ENCODE assay signal across 28 cellular contexts in the genomic region with DNA sequence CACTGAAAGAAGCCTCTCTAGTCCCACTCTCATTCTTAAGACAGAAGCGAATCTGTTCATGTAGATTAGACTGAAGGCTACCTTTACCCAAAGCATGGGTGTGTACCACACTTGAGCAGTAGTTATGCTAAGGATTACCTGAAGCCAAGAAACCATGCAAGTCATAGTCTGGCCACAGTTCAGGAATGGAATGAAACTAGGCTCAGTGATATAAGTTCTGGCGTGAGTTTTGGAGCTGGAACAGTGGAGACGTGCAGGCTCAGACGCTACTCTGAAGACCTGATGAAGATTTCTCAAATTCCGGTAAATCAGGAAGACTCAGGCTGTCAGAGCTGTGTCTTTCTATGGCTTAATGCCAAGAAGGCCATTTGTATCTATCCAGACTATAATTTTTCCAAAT.
"Had no signal": no experiment of that assay in that cellular context is flagged by ENCODE, and none has a peak within 500 bp of the region (broad histone marks: within the 10 kb centered on the region; RNA-seq: fewer than 3 reads in every experiment).

No MANE protein-coding gene starts in this region.

- DNase-seq: effector CD8-positive, alpha-beta T cell; endodermal cell; esophagus squamous epithelium; gastrocnemius medialis; head of caudate nucleus; kidney; mesenchymal stem cell; midbrain; naive thymus-derived CD4-positive, alpha-beta T cell; nephron progenitor cell; nucleus accumbens; pancreas; retina; right lobe of liver; small intestine; stimulated activated CD4-positive, alpha-beta T cell treated with anti-CD3 and anti-CD28 coated beads, Interleukin-12 subunit alpha, Interleukin-12 subunit beta, amount 100 ng/mL, for 4 hours; stimulated activated CD4-positive, alpha-beta T cell treated with anti-CD3 and anti-CD28 coated beads, Interleukin-1b, Interleukin-23, amount 100 ng/mL, for 48 hours; stimulated activated CD4-positive, alpha-beta T cell treated with anti-CD3 and anti-CD28 coated beads, Interleukin-4, amount 100 ng/mL, for 1 hour; stimulated activated CD8-positive, alpha-beta memory T cell treated with anti-CD3 and anti-CD28 coated beads, Interleukin-4, amount 100 ng/mL, for 48 hours; stimulated activated naive CD4-positive, alpha-beta T cell; stimulated activated naive CD8-positive, alpha-beta T cell treated with anti-CD3 and anti-CD28 coated beads, Interleukin-15, amount 100 ng/mL, for 72 hours; transverse colon had no signal

- H3K27ac Mint-ChIP-seq: dendritic cell treated with granulocyte-macrophage colony-stimulating factor and Interleukin-4, amounts not matched to agents 40 ng/mL and 50 ng/mL, for 4 days; endodermal cell; naive thymus-derived CD4-positive, alpha-beta T cell; nephron progenitor cell; stimulated activated naive CD8-positive, alpha-beta T cell treated with anti-CD3 and anti-CD28 coated beads, Interleukin-15, amount 100 ng/mL, for 72 hours had no signal

- H3K36me3 Mint-ChIP-seq: naive thymus-derived CD4-positive, alpha-beta T cell had no signal

- FAIRE-seq: colon, kidney, pancreas, small intestine had no signal

- ATAC-seq: gastrocnemius medialis; left lobe of liver; naive thymus-derived CD4-positive, alpha-beta T cell; pancreas; right lobe of liver; stimulated activated naive CD8-positive, alpha-beta T cell treated with anti-CD3 and anti-CD28 coated beads, Interleukin-15, amount 100 ng/mL, for 72 hours had no signal

- H3K4me1 Mint-ChIP-seq: endodermal cell; naive thymus-derived CD4-positive, alpha-beta T cell; stimulated activated naive CD8-positive, alpha-beta T cell treated with anti-CD3 and anti-CD28 coated beads, Interleukin-15, amount 100 ng/mL, for 72 hours had no signal

- H3K4me3 Mint-ChIP-seq: dendritic cell treated with granulocyte-macrophage colony-stimulating factor and Interleukin-4, amounts not matched to agents 40 ng/mL and 50 ng/mL, for 4 days; endodermal cell; naive thymus-derived CD4-positive, alpha-beta T cell; nephron progenitor cell; stimulated activated naive CD8-positive, alpha-beta T cell treated with anti-CD3 and anti-CD28 coated beads, Interleukin-15, amount 100 ng/mL, for 72 hours had no signal

- H3K27ac ChIP-seq: esophagus squamous epithelium, gastrocnemius medialis, pancreas, right lobe of liver, suprapubic skin, transverse colon, vagina had no signal

- H3K36me3 ChIP-seq: esophagus squamous epithelium, gastrocnemius medialis, pancreas, right lobe of liver, suprapubic skin, transverse colon, vagina had no signal

- H3K4me3 ChIP-seq: esophagus squamous epithelium, gastrocnemius medialis, lung, pancreas, right lobe of liver, suprapubic skin, transverse colon, vagina had no signal

- H3K27me3 ChIP-seq: esophagus squamous epithelium, gastrocnemius medialis, pancreas, right lobe of liver, suprapubic skin, transverse colon, vagina had no signal

- H3K27me3 Mint-ChIP-seq: dendritic cell treated with granulocyte-macrophage colony-stimulating factor and Interleukin-4, amounts not matched to agents 40 ng/mL and 50 ng/mL, for 4 days; naive thymus-derived CD4-positive, alpha-beta T cell; stimulated activated naive CD8-positive, alpha-beta T cell treated with anti-CD3 and anti-CD28 coated beads, Interleukin-15, amount 100 ng/mL, for 72 hours had no signal

- H3K9me3 ChIP-seq: pancreas, right lobe of liver, suprapubic skin, transverse colon, vagina had no signal

- H3K4me1 ChIP-seq: esophagus squamous epithelium, gastrocnemius medialis, pancreas, right lobe of liver, suprapubic skin, transverse colon, vagina had no signal
